ENCODE assay signal across 8 cellular contexts in the genomic region with DNA sequence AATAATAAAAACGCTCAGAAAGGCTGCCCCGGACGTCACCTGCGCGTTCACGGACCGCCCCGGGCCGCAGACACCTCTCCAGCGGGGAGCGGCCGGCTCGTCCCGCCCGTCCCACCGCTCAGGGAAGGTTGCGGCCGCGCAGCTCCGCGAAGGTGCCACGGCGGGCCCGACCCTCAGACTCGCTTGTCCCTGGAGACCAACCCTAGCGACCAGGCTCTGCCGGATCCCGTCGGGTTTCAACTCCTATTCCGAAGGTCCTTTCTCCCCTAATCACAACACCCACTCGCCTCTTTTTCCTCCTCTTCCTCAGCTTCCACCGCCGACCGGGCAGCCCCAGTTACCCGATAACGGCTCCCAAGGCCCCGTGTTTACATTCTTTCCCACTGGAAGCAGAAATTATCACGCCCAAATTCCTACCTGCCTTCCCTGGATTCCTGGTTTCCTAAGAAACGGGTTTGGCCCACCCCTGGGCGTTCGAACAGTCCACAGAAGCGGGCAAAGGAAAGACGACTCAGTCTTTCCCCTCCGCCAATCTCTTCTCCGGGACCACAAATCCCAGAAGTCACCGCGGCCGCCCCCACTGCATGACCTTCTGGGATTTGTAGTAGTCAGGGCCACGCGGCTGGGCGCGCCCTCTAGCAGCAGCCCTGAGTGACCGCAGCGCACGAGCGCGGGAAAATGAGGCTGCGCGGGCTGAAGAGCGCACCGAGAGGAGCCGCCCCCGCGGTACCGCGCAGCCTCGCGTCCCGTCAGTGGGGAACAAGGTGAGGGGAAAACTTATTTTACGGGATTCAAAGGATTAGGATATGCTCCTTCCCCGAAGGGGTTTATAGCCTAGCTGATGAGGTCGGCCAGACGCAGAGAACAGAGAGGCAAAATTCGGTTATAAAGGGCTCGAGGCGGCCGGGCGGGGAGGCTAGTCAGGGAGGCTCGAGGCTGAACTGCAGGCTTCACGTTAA. TPM values are rescaled to one million over a fixed set of nuclear protein-coding genes. Genes with fewer than 3 reads are reported as not detected.
DNase-seq lines count a peak whose midpoint lies in the region; ATAC-seq and TF ChIP-seq lines count a peak whose summit lies in the region.

A gene with protein sequence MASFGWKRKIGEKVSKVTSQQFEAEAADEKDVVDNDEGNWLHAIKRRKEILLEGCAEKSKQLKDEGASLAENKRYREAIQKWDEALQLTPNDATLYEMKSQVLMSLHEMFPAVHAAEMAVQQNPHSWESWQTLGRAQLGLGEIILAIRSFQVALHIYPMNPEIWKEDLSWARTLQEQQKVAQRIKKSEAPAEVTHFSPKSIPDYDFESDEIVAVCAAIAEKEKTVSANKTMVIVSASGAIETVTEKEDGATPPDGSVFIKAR (minus strand): TSS at position 555 of the 959 bp plus-strand sequence. CDS start 8,943 bp downstream, outside the sequence.

- ATAC-seq in GM19328 (IDR thresholded peaks at IDR 0.05; ENCODE audit: unreplicated experiment) (peak; percentile 85), HG03520 (IDR thresholded peaks at IDR 0.05; ENCODE audit: unreplicated experiment) (peak; percentile 86), left lobe of liver (peak; percentile 97)

- CTCF ChIA-PET in activated CD4-positive, alpha-beta T cell treated with anti-CD3 and anti-CD28 coated beads, Interleukin-2, amount 10 ng/mL, durations not matched to agents 7 days and 5 days (lab: Charles Lee) = interaction anchor here (1.4 to 1.5 kb wide), 2 partner anchors 16 to 52 kb away, joined by 3 to 4 read pairs; no protein-coding TSS in a partner anchor

- peak; percentile 96 for DNase-seq in NCI-H526 treated with DMSO at 0.1 percent for 48 hours (lab: John Stamatoyannopoulos, UW)
- DNase-seq in activated CD4-positive, alpha-beta T cell treated with anti-CD3 and anti-CD28 coated beads, Interleukin-2, amount 10 ng/mL, durations not matched to agents 7 days and 5 days = peak; percentile 97
- peak; percentile 89 for DNase-seq in dedifferentiated amniotic fluid mesenchymal stem cell (ENCODE audit: extremely low spot score)
- peak; percentile 96 for DNase-seq in left lobe of liver (ENCODE audit: low spot score)
- peak; percentile 93 for DNase-seq in stimulated activated CD4-positive, alpha-beta T cell treated with anti-CD3 and anti-CD28 coated beads, Interleukin-2, amount 100 ng/mL, for 4 hours (ENCODE audit: low read depth)

- no peak within 1 kb of the TSS for H3K27ac Mint-ChIP-seq in activated CD4-positive, alpha-beta T cell treated with anti-CD3 and anti-CD28 coated beads, Interleukin-2, amount 10 ng/mL, durations not matched to agents 7 days and 5 days

- POLR2A ChIA-PET in activated CD4-positive, alpha-beta T cell treated with anti-CD3 and anti-CD28 coated beads, Interleukin-2, amount 10 ng/mL, durations not matched to agents 7 days and 5 days (lab: Charles Lee) = no interaction called here

- H3K4me3 Mint-ChIP-seq in activated CD4-positive, alpha-beta T cell treated with anti-CD3 and anti-CD28 coated beads, Interleukin-2, amount 10 ng/mL, durations not matched to agents 7 days and 5 days = no peak within 1 kb of the TSS

- H3K27ac ChIP-seq in C4-2B = peak within 1 kb of the TSS; percentile 65

- TF ChIP-seq CTCF in C4-2B (conservative IDR thresholded peaks at IDR 0.05) = peak; percentile 82

- peaks cover 30% of the 10 kb centered on the region for H3K4me1 Mint-ChIP-seq in activated CD4-positive, alpha-beta T cell treated with anti-CD3 and anti-CD28 coated beads, Interleukin-2, amount 10 ng/mL, durations not matched to agents 7 days and 5 days

- no peaks in the 10 kb centered on the region for H3K9me3 Mint-ChIP-seq in activated CD4-positive, alpha-beta T cell treated with anti-CD3 and anti-CD28 coated beads, Interleukin-2, amount 10 ng/mL, durations not matched to agents 7 days and 5 days

- peaks cover 31% of the 10 kb centered on the region for H3K36me3 Mint-ChIP-seq in activated CD4-positive, alpha-beta T cell treated with anti-CD3 and anti-CD28 coated beads, Interleukin-2, amount 10 ng/mL, durations not matched to agents 7 days and 5 days (ENCODE audit: low read depth)

- H3K27me3 Mint-ChIP-seq in activated CD4-positive, alpha-beta T cell treated with anti-CD3 and anti-CD28 coated beads, Interleukin-2, amount 10 ng/mL, durations not matched to agents 7 days and 5 days = no peaks in the 10 kb centered on the region

RNA-seq across cellular contexts. Expression of the gene that starts here (rescaled TPM):
- total RNA-seq in activated CD4-positive, alpha-beta T cell treated with anti-CD3 and anti-CD28 coated beads, Interleukin-2, amount 10 ng/mL, durations not matched to agents 7 days and 5 days = 10 to 100 TPM; 16.2 to 16.8 TPM
- 7.0 TPM for total RNA-seq in left lobe of liver

Comparison
In these comparisons a context has a peak if more than half of its experiments do, and no peak if none do; other contexts are left out.
1. Peak in every context shown above with its lines: DNase-seq, ATAC-seq and H3K27ac ChIP-seq.